In the genomic region with DNA sequence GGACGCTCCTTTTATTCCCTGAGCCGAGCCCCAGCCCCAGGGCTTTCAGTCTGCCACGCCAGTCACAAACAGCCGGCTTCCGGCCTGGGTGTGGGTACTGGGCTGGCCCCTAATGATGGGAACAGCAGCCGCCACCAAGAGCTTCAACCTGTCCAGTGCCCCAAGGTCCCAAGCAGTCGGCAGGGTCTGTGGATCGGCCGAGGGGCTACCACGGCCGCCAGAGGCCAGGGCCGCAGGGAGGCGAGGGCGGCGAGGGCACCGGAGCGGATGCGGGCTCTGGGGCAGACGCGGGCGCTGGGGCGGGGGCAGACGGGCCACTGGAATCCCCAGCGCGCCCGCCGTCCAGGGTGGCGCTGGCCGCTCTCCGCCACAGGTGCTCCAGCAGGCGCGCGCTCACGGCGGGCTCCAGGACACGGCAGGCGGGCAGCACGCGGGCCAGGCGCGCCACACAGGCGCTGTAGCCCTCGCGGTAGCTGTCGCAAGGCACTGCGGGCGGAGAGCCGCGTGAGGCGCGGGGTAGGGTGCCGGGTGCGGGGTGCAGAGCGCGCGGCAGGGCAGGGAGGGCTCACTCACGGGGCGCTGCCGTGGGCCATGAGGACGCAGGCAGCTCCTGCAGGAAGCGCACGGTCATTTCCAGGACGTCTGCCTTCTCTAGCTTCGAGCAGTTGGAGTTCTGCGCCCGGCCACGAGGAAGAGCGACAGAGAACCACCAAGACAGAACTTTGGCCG, we compare ENCODE assay signal across 10 cellular contexts. TPM values are rescaled to one million over a fixed set of nuclear protein-coding genes. Genes with fewer than 3 reads are reported as not detected.
A peak's percentile ranks its signal among the peaks of the same experiment; 100 is the strongest.
DNase-seq lines count a peak whose midpoint lies in the region; ATAC-seq and TF ChIP-seq lines count a peak whose summit lies in the region.
"Had no signal": no experiment of that assay in that cellular context is flagged by ENCODE, and none has a peak within 500 bp of the region (broad histone marks: within the 10 kb centered on the region; RNA-seq: fewer than 3 reads in every experiment).

No MANE protein-coding gene starts in this region.

- H3K9me3 ChIP-seq in heart right ventricle = no peaks in the 10 kb centered on the region

- H3K9me3 Mint-ChIP-seq in memory B cell = no peaks in the 10 kb centered on the region

- H3K27ac ChIP-seq in heart right ventricle (no peak overlapping the region), coronary artery (no peak overlapping the region), urinary bladder (ENCODE audit: low read depth) (no peak overlapping the region)

- H3K4me1 ChIP-seq in heart right ventricle = peaks cover 26 to 41% (median 32%) of the 10 kb centered on the region in 9 donors
- H3K4me1 ChIP-seq in urinary bladder (ENCODE audit: insufficient read depth) = no peaks in the 10 kb centered on the region

- WGBS in heart right ventricle, 2 donors = 7 to 9% methylated on average over 57 to 69 of the region's 69 CpGs
- 10% methylated on average over 69 of the region's 69 CpGs for WGBS in urinary bladder

- H3K4me1 Mint-ChIP-seq in memory B cell = peaks cover 5% of the 10 kb centered on the region

- no peaks in the 10 kb centered on the region for H3K36me3 Mint-ChIP-seq in memory B cell
- H3K36me3 Mint-ChIP-seq: CD14-positive monocyte had no signal

- intact Hi-C loops in heart right ventricle (cut with DNase I) (loop anchor here in 1 of 10 donors (5.0 kb wide), 1 partner anchor 167 kb away; no protein-coding TSS in a partner anchor), Right ventricle myocardium superior (cut with DNase I) (no loop called here)

- H3K27me3 ChIP-seq in heart right ventricle = peaks cover 48 to 100% (median 98%) of the 10 kb centered on the region in 7 donors

- TF ChIP-seq CTCF in heart right ventricle (IDR thresholded peaks at IDR 0.05) = no peak
- no peak for TF ChIP-seq CTCF in coronary artery (IDR thresholded peaks at IDR 0.05)

- DNase-seq in heart right ventricle = no peak
- DNase-seq in Right ventricle myocardium superior = no peak
- DNase-seq in coronary artery (ENCODE audit: low spot score) = no peak
- DNase-seq in memory B cell (ENCODE audit: low spot score in 2 of 2) = no peak
- no peak for DNase-seq in NCI-H748 treated with DMSO at 0.1 percent for 48 hours (lab: John Stamatoyannopoulos, UW)
- DNase-seq: NK-92 treated with Interleukin-12 subunit alpha and Interleukin-12 subunit beta, amount 100 ng/mL, for 24 hours had no signal

- peak overlapping the region in 8 of 10 donors; percentile 38 to 55 (median 44) for H3K4me3 ChIP-seq in heart right ventricle
- peak overlapping the region; percentile 65 for H3K4me3 ChIP-seq in coronary artery
- H3K4me3 ChIP-seq in urinary bladder (ENCODE audit: low read depth, low read length) = peak overlapping the region; percentile 35

- H3K4me3 Mint-ChIP-seq in memory B cell = peak overlapping the region; percentile 32

- H3K27me3 Mint-ChIP-seq in memory B cell = peaks cover 27% of the 10 kb centered on the region

- ATAC-seq in heart right ventricle = no peak
- no peak for ATAC-seq in Right ventricle myocardium superior (ENCODE audit: poor library complexity)
- ATAC-seq in memory B cell (ENCODE audit: low read depth) = no peak
- ATAC-seq in HG03095 (IDR thresholded peaks at IDR 0.05; ENCODE audit: unreplicated experiment) = no peak
- no peak for ATAC-seq in HG03460 (IDR thresholded peaks at IDR 0.05; ENCODE audit: unreplicated experiment)

- H3K27ac Mint-ChIP-seq in memory B cell = no peak overlapping the region

- H3K36me3 ChIP-seq in heart right ventricle (no peaks in the 10 kb centered on the region), urinary bladder (ENCODE audit: insufficient read depth) (no peaks in the 10 kb centered on the region)

RNA-seq across cellular contexts. Expression of gene HES2, which starts 0.9 kb away (rescaled TPM):
- total RNA-seq in heart right ventricle = under 1 TPM in 1 of 10 donors, not detected in 9; 0.25 TPM
- polyA plus RNA-seq in heart right ventricle = under 1 TPM in 1 of 2 donors, not detected in 1; 0.22 TPM
- total RNA-seq in Right ventricle myocardium superior = not detected
- 0.53 TPM for total RNA-seq in urinary bladder
- 0.03 TPM for polyA plus RNA-seq in urinary bladder
- polyA plus RNA-seq: CD14-positive monocyte had no signal

RNA-seq across cellular contexts. Expression of gene ESPN, which starts 5.7 kb away (rescaled TPM):
- total RNA-seq in heart right ventricle (under 1 TPM in 5 of 10 donors, not detected in 5; 0.17 to 0.51 (median 0.29) TPM), Right ventricle myocardium superior (0.56 TPM), urinary bladder (0.58 TPM)
- polyA plus RNA-seq in heart right ventricle (under 1 TPM; 0.12 to 0.22 TPM), urinary bladder (0.53 TPM)
- polyA plus RNA-seq: CD14-positive monocyte had no signal

RNA-seq across cellular contexts. Expression of gene ACOT7, which starts 25.3 kb away (rescaled TPM):
- total RNA-seq in heart right ventricle = 10 to 100 TPM in 3 of 10 donors, 1 to 10 TPM in 7; 5.1 to 26.9 (median 8.6) TPM
- 10 to 100 TPM in 1 of 2 donors, 1 to 10 TPM in 1; 4.0 to 40.4 TPM for polyA plus RNA-seq in heart right ventricle
- 8.5 TPM for total RNA-seq in Right ventricle myocardium superior
- total RNA-seq in urinary bladder = 6.9 TPM
- polyA plus RNA-seq in urinary bladder = 36.8 TPM

RNA-seq across cellular contexts. Expression of gene TNFRSF25, which starts 47.1 kb away (rescaled TPM):
- 10 to 100 TPM in 2 of 10 donors, 1 to 10 TPM in 8; 4.0 to 12.0 (median 7.3) TPM for total RNA-seq in heart right ventricle
- 10 to 100 TPM in 1 of 2 donors, 1 to 10 TPM in 1; 6.6 to 43.1 TPM for polyA plus RNA-seq in heart right ventricle
- total RNA-seq in Right ventricle myocardium superior = 13.7 TPM
- total RNA-seq in urinary bladder = 7.1 TPM
- 4.3 TPM for polyA plus RNA-seq in urinary bladder
